ENCODE assay signal across 28 cellular contexts in genomic region chr12:117807946-117808345, GRCh38.
"Had no signal": no experiment of that assay in that cellular context is flagged by ENCODE, and none has a peak within 500 bp of the region (broad histone marks: within the 10 kb centered on the region; RNA-seq: fewer than 3 reads in every experiment).

No MANE protein-coding gene starts in this region.

- H3K36me3 Mint-ChIP-seq: stimulated activated effector memory CD8-positive, alpha-beta T cell treated with anti-CD3 and anti-CD28 coated beads, Interleukin-12 subunit alpha, Interleukin-12 subunit beta, amount 100 ng/mL, for 72 hours; stimulated activated memory B cell treated with anti-CD40 and anti-IgM and Interleukin-4, amounts not matched to agents 10 μg/mL and 1 μg/mL and 100 μg/mL, for 72 hours had no signal

- DNase-seq: stimulated activated CD4-positive, alpha-beta T cell treated with anti-CD3 and anti-CD28 coated beads, Interleukin-2, amount 100 ng/mL, for 48 hours; stimulated activated CD4-positive, alpha-beta T cell treated with anti-CD3 and anti-CD28 coated beads, Interleukin-4, amount 100 ng/mL, for 1 hour; stimulated activated CD4-positive, alpha-beta T cell treated with anti-CD3 and anti-CD28 coated beads, Interleukin-4, amount 100 ng/mL, for 24 hours; stimulated activated CD4-positive, alpha-beta T cell treated with anti-CD3 and anti-CD28 coated beads, Interleukin-4, amount 100 ng/mL, for 4 hours; stimulated activated CD8-positive, alpha-beta memory T cell treated with anti-CD3 and anti-CD28 coated beads, Interleukin-4, amount 100 ng/mL, for 48 hours; stimulated activated naive CD4-positive, alpha-beta T cell; stimulated activated naive CD4-positive, alpha-beta T cell treated with Interleukin-2 at 50 U/mL for 16 hours; stimulated activated naive CD8-positive, alpha-beta T cell treated with anti-CD3 and anti-CD28 coated beads, Interleukin-15, amount 100 ng/mL, for 72 hours; stimulated activated naive CD8-positive, alpha-beta T cell treated with anti-CD3 and anti-CD28 coated beads, Interleukin-15, Interleukin-2, amounts not matched to agents 100 U/mL and 50 U/mL, for 24 hours; stomach; substantia nigra; testis; thyroid gland; tibial artery; transverse colon; trophoblast cell; upper lobe of left lung; upper lobe of right lung; uterus had no signal

- ATAC-seq: stimulated activated effector memory CD8-positive, alpha-beta T cell treated with anti-CD3 and anti-CD28 coated beads, Interleukin-12 subunit alpha, Interleukin-12 subunit beta, amount 100 ng/mL, for 72 hours; stimulated activated memory B cell treated with anti-CD40 and anti-IgM and Interleukin-4, amounts not matched to agents 10 μg/mL and 1 μg/mL and 100 μg/mL, for 72 hours; stimulated activated naive CD8-positive, alpha-beta T cell treated with anti-CD3 and anti-CD28 coated beads, Interleukin-15, amount 100 ng/mL, for 72 hours; stimulated activated naive CD8-positive, alpha-beta T cell treated with anti-CD3 and anti-CD28 coated beads, Interleukin-15, Interleukin-2, amounts not matched to agents 100 U/mL and 50 U/mL, for 24 hours; upper lobe of right lung had no signal

- H3K27ac ChIP-seq: stomach, suprapubic skin, testis, thoracic aorta, thyroid gland, tibial artery, tibial nerve, transverse colon, upper lobe of left lung, upper lobe of right lung, uterus, vagina had no signal

- H3K4me3 ChIP-seq: stomach, suprapubic skin, testis, thoracic aorta, thyroid gland, tibial artery, tibial nerve, transverse colon, upper lobe of left lung, upper lobe of right lung, uterus, vagina had no signal

- H3K4me3 Mint-ChIP-seq: stimulated activated effector memory CD8-positive, alpha-beta T cell treated with anti-CD3 and anti-CD28 coated beads, Interleukin-12 subunit alpha, Interleukin-12 subunit beta, amount 100 ng/mL, for 72 hours; stimulated activated memory B cell treated with anti-CD40 and anti-IgM and Interleukin-4, amounts not matched to agents 10 μg/mL and 1 μg/mL and 100 μg/mL, for 72 hours; stimulated activated naive CD8-positive, alpha-beta T cell treated with anti-CD3 and anti-CD28 coated beads, Interleukin-15, amount 100 ng/mL, for 72 hours; stimulated activated naive CD8-positive, alpha-beta T cell treated with anti-CD3 and anti-CD28 coated beads, Interleukin-15, Interleukin-2, amounts not matched to agents 100 ng/mL and 50 ng/mL, for 24 hours; type B pancreatic cell had no signal

- H3K9me3 ChIP-seq: stomach, suprapubic skin, testis, thoracic aorta, thyroid gland, tibial artery, tibial nerve, transverse colon, upper lobe of left lung, upper lobe of right lung, uterus, vagina had no signal

- H3K4me1 ChIP-seq: stomach, suprapubic skin, testis, thyroid gland, tibial artery, tibial nerve, upper lobe of left lung, upper lobe of right lung, uterus, vagina had no signal

- H3K27me3 ChIP-seq: suprapubic skin, testis, thyroid gland, transverse colon, upper lobe of left lung, uterus, vagina had no signal

- H3K9me3 Mint-ChIP-seq: stimulated activated effector memory CD8-positive, alpha-beta T cell treated with anti-CD3 and anti-CD28 coated beads, Interleukin-12 subunit alpha, Interleukin-12 subunit beta, amount 100 ng/mL, for 72 hours; stimulated activated memory B cell treated with anti-CD40 and anti-IgM and Interleukin-4, amounts not matched to agents 10 μg/mL and 1 μg/mL and 100 μg/mL, for 72 hours; stimulated activated naive CD8-positive, alpha-beta T cell treated with anti-CD3 and anti-CD28 coated beads, Interleukin-15, amount 100 ng/mL, for 72 hours; stimulated activated naive CD8-positive, alpha-beta T cell treated with anti-CD3 and anti-CD28 coated beads, Interleukin-15, Interleukin-2, amounts not matched to agents 100 ng/mL and 50 ng/mL, for 24 hours had no signal

- H3K27ac Mint-ChIP-seq: stimulated activated effector memory CD8-positive, alpha-beta T cell treated with anti-CD3 and anti-CD28 coated beads, Interleukin-12 subunit alpha, Interleukin-12 subunit beta, amount 100 ng/mL, for 72 hours; stimulated activated memory B cell treated with anti-CD40 and anti-IgM and Interleukin-4, amounts not matched to agents 10 μg/mL and 1 μg/mL and 100 μg/mL, for 72 hours; stimulated activated naive CD8-positive, alpha-beta T cell treated with anti-CD3 and anti-CD28 coated beads, Interleukin-15, amount 100 ng/mL, for 72 hours; stimulated activated naive CD8-positive, alpha-beta T cell treated with anti-CD3 and anti-CD28 coated beads, Interleukin-15, Interleukin-2, amounts not matched to agents 100 ng/mL and 50 ng/mL, for 24 hours; type B pancreatic cell had no signal

- H3K36me3 ChIP-seq: stomach, suprapubic skin, thoracic aorta, thyroid gland, tibial artery, tibial nerve, transverse colon, upper lobe of left lung, upper lobe of right lung, uterus, vagina had no signal

- H3K4me1 Mint-ChIP-seq: stimulated activated effector memory CD8-positive, alpha-beta T cell treated with anti-CD3 and anti-CD28 coated beads, Interleukin-12 subunit alpha, Interleukin-12 subunit beta, amount 100 ng/mL, for 72 hours; stimulated activated memory B cell treated with anti-CD40 and anti-IgM and Interleukin-4, amounts not matched to agents 10 μg/mL and 1 μg/mL and 100 μg/mL, for 72 hours; stimulated activated naive CD8-positive, alpha-beta T cell treated with anti-CD3 and anti-CD28 coated beads, Interleukin-15, amount 100 ng/mL, for 72 hours had no signal

- FAIRE-seq: urothelium cell line had no signal
